ENCODE assay signal across 2 cellular contexts in genomic region chr20:38902601-38903000, GRCh38.
TF ChIP-seq lines count a peak whose summit lies in the region.

No MANE protein-coding gene starts in this region.

TF ChIP-seq in HepG2, 621 proteins besides CTCF, POLR2A, EP300 and RAD21:
- TF ChIP-seq ZNF788 (CRISPR knock-in tag; IDR thresholded peaks at IDR 0.05; ENCODE audit: borderline replicate concordance) (0 out of 2 replicates have a peak, but pooled peaks have one; percentile 31), DDIT3 (CRISPR knock-in tag; IDR thresholded peaks at IDR 0.05) (no peak)

TF ChIP-seq in GM12878, 131 proteins besides CTCF, POLR2A, EP300 and RAD21:
- TF ChIP-seq, protein P1, sequence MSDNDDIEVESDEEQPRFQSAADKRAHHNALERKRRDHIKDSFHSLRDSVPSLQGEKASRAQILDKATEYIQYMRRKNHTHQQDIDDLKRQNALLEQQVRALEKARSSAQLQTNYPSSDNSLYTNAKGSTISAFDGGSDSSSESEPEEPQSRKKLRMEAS (IDR thresholded peaks at IDR 0.05; ENCODE audit: low read depth, low read length): no peak
- TF ChIP-seq, protein P2, sequence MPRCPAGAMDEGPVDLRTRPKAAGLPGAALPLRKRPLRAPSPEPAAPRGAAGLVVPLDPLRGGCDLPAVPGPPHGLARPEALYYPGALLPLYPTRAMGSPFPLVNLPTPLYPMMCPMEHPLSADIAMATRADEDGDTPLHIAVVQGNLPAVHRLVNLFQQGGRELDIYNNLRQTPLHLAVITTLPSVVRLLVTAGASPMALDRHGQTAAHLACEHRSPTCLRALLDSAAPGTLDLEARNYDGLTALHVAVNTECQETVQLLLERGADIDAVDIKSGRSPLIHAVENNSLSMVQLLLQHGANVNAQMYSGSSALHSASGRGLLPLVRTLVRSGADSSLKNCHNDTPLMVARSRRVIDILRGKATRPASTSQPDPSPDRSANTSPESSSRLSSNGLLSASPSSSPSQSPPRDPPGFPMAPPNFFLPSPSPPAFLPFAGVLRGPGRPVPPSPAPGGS (IDR thresholded peaks at IDR 0.05; ENCODE audit: borderline replicate concordance, insufficient read depth, low read depth, low read length, poor library complexity, severe bottlenecking): no peak
- TF ChIP-seq, protein P3, sequence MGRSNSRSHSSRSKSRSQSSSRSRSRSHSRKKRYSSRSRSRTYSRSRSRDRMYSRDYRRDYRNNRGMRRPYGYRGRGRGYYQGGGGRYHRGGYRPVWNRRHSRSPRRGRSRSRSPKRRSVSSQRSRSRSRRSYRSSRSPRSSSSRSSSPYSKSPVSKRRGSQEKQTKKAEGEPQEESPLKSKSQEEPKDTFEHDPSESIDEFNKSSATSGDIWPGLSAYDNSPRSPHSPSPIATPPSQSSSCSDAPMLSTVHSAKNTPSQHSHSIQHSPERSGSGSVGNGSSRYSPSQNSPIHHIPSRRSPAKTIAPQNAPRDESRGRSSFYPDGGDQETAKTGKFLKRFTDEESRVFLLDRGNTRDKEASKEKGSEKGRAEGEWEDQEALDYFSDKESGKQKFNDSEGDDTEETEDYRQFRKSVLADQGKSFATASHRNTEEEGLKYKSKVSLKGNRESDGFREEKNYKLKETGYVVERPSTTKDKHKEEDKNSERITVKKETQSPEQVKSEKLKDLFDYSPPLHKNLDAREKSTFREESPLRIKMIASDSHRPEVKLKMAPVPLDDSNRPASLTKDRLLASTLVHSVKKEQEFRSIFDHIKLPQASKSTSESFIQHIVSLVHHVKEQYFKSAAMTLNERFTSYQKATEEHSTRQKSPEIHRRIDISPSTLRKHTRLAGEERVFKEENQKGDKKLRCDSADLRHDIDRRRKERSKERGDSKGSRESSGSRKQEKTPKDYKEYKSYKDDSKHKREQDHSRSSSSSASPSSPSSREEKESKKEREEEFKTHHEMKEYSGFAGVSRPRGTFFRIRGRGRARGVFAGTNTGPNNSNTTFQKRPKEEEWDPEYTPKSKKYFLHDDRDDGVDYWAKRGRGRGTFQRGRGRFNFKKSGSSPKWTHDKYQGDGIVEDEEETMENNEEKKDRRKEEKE (IDR thresholded peaks at IDR 0.05): no peak
- TF ChIP-seq EGR1 (IDR thresholded peaks at IDR 0.05; ENCODE audit: borderline replicate concordance in 1 of 2, low read depth in 2 of 2, low read length in 2 of 2) (no peak), MXI1 (IDR thresholded peaks at IDR 0.05; ENCODE audit: low read depth, low read length) (no peak), PAX8 (IDR thresholded peaks at IDR 0.05) (no peak), NKRF (conservative IDR thresholded peaks at IDR 0.05) (no peak), RAD51 (IDR thresholded peaks at IDR 0.05) (no peak), IRF3 (IDR thresholded peaks at IDR 0.05) (no peak), DPF2 (IDR thresholded peaks at IDR 0.05) (no peak)
